Comparison of ENCODE assay signal across 8 cellular contexts in the genomic region with DNA sequence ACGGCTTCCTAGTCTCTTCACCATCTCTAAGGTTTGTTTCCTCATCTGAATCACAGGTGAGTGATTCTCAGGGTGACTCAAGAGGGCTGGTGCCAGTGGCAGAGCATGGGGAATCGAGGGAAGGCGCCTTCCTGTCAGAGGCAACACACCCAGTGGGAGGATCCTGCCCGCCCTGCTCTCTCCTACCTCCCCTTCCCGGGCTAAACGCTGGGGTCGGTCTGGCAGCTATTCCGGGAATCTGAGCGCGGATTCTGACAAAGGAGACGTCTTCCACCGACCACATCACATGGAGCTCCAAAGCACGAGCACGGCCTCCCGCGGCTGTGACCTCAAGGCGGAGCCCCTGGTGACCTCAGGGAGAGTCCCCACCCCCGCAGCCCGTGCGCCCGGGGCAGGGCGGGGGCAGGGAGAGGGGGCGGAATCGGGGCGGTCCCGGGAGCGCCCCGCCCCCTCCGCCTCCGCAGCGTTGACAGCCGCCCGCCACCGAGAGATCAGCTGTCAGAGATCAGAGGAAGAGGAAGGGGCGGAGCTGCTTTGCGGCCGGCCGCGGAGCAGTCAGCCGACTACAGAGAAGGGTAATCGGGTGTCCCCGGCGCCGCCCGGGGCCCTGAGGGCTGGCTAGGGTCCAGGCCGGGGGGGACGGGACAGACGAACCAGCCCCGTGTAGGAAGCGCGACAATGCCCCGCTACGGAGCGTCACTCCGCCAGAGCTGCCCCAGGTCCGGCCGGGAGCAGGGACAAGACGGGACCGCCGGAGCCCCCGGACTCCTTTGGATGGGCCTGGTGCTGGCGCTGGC.
DNase-seq lines count a peak whose midpoint lies in the region; ATAC-seq and TF ChIP-seq lines count a peak whose summit lies in the region.

A gene (plus strand): TSS at position 554 of the 797 bp plus-strand sequence. CDS start 125 bp downstream, at position 679.

- peak; percentile 85 for ATAC-seq in HG03378 (IDR thresholded peaks at IDR 0.05; ENCODE audit: unreplicated experiment)

- DNase-seq in Ammon's horn (ENCODE audit: low spot score) (peak; percentile 95), NCI-H446 treated with DMSO at 0.1 percent for 48 hours (lab: John Stamatoyannopoulos, UW) (peak; percentile 85), choroid plexus epithelial cell (ENCODE audit: low read depth) (peak; percentile 96), kidney glomerular epithelial cell (lab: John Stamatoyannopoulos, UW) (peak; percentile 96)
- peak; percentile 95 to 97 for DNase-seq in activated CD4-positive, alpha-beta T cell treated with anti-CD3 and anti-CD28 coated beads for 4 hours
- DNase-seq in stimulated activated CD4-positive, alpha-beta T cell treated with anti-CD3 and anti-CD28 coated beads, Interleukin-15, amount 100 ng/mL, for 48 hours (ENCODE audit: low read depth in 2 of 2) = peak; percentile 87 to 90

- H3K4me3 ChIP-seq in choroid plexus epithelial cell (ENCODE audit: low read depth, low read length) = peak within 1 kb of the TSS; percentile 87

- TF ChIP-seq CTCF in choroid plexus epithelial cell (conservative IDR thresholded peaks at IDR 0.05; ENCODE audit: low read depth, low read length) = no peak

- peak; percentile 81 for TF ChIP-seq POLR2A in GM19099 (IDR thresholded peaks at IDR 0.05; ENCODE audit: extremely low read depth, insufficient read length, low read depth)

Comparison
In these comparisons a context has a peak if more than half of its experiments do, and no peak if none do; other contexts are left out.
1. Peak in every context shown above with its lines: DNase-seq, ATAC-seq and H3K4me3 ChIP-seq.